9 cellular contexts compared by ENCODE assay signal in the genomic region with DNA sequence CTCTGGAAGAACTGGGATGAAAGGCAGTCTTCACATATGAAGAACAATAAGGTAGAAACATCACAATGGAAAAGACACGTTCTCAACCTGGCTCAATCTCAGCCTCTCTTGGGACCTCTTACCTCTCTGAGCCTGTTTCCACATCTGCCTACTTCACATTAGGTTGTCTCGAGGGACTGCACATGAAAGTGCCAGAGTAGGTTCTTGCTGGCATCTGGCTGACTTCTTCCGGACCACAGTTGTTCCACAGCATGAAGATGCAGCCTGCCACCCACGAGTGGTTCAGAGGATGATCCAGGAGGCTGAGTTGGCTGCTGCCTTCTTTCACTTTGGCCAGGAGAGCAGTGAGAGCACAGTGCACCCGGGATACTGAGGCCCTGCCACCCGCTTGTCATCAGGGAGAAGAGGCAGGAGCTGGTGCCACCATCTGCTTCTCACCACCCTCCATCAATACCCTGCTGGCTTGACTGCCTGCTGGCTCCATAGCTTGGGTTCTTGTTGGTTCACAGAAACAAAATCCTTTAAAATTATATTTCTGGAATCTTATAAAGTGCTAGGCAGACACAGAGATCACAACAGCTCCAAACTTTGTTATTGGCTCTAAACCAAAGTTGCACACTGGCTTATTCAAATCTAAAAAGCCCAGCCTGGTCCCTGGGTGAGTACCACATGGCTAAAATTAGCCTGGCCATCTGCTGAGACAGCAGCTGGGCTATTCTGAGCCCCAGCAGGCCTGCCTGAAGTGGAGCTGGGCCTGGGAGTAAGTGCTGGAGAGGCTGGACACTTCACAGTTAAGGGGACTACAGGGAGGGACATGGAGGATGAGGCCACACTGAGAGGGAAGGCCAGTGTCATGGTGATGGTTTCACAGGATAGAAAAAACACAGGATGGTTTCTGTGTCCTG. TPM values are rescaled to one million over a fixed set of nuclear protein-coding genes. Genes with fewer than 3 reads are reported as not detected.
DNase-seq lines count a peak whose midpoint lies in the region; ATAC-seq lines count a peak whose summit lies in the region.
"Had no signal": no experiment of that assay in that cellular context is flagged by ENCODE, and none has a peak within 500 bp of the region (broad histone marks: within the 10 kb centered on the region; RNA-seq: fewer than 3 reads in every experiment).

No MANE protein-coding gene starts in this region.

- no peaks in the 10 kb centered on the region for H3K9me3 ChIP-seq in CD8-positive, alpha-beta memory T cell (ENCODE audit: low read length)

- H3K4me3 ChIP-seq in CD8-positive, alpha-beta memory T cell (ENCODE audit: low read length) = no peak overlapping the region

- peak overlapping the region; percentile 77 for H3K27ac Mint-ChIP-seq in stimulated activated memory B cell treated with anti-CD40 and anti-IgM and Interleukin-4, amounts not matched to agents 10 μg/mL and 1 μg/mL and 100 μg/mL, for 72 hours
- peak overlapping the region in 1 of 8 donors; percentile 35 for H3K27ac Mint-ChIP-seq in CD8-positive, alpha-beta memory T cell

- ATAC-seq in HG03460 (IDR thresholded peaks at IDR 0.05; ENCODE audit: unreplicated experiment) = peak; percentile 48
- ATAC-seq in stimulated activated memory B cell treated with anti-CD40 and anti-IgM and Interleukin-4, amounts not matched to agents 10 μg/mL and 1 μg/mL and 100 μg/mL, for 72 hours = peak; percentile 83
- ATAC-seq in HG03139 (IDR thresholded peaks at IDR 0.05; ENCODE audit: unreplicated experiment) = no peak

- H3K9me3 Mint-ChIP-seq in stimulated activated memory B cell treated with anti-CD40 and anti-IgM and Interleukin-4, amounts not matched to agents 10 μg/mL and 1 μg/mL and 100 μg/mL, for 72 hours = no peaks in the 10 kb centered on the region
- no peaks in the 10 kb centered on the region for H3K9me3 Mint-ChIP-seq in CD8-positive, alpha-beta memory T cell

- DNase-seq in NCI-H345 (lab: John Stamatoyannopoulos, UW) (peak; percentile 23), NCI-H345 treated with DMSO at 0.1 percent for 48 hours (lab: John Stamatoyannopoulos, UW; ENCODE audit: unreplicated experiment) (no peak), cerebellar nuclear complex (lab: John Stamatoyannopoulos, UW) (peak; percentile 18 to 61)
- no peak for DNase-seq in activated CD4-positive, alpha-beta T cell treated with anti-CD3 and anti-CD28 coated beads, Interleukin-2, amount 50 U/mL, for 1 hour
- no peak for DNase-seq in CD8-positive, alpha-beta memory T cell
- DNase-seq: NCI-H1105 had no signal

- no peak overlapping the region for H3K27ac ChIP-seq in CD8-positive, alpha-beta memory T cell (ENCODE audit: low read depth, low read length)

- peaks cover 4% of the 10 kb centered on the region for H3K36me3 ChIP-seq in CD8-positive, alpha-beta memory T cell (ENCODE audit: insufficient read depth, low read length)

- H3K4me1 Mint-ChIP-seq in stimulated activated memory B cell treated with anti-CD40 and anti-IgM and Interleukin-4, amounts not matched to agents 10 μg/mL and 1 μg/mL and 100 μg/mL, for 72 hours = peaks cover 43% of the 10 kb centered on the region
- no peaks in the 10 kb centered on the region for H3K4me1 Mint-ChIP-seq in CD8-positive, alpha-beta memory T cell

- CTCF ChIA-PET in CD8-positive, alpha-beta memory T cell (lab: Charles Lee) = no interaction called here

- H3K27me3 Mint-ChIP-seq in stimulated activated memory B cell treated with anti-CD40 and anti-IgM and Interleukin-4, amounts not matched to agents 10 μg/mL and 1 μg/mL and 100 μg/mL, for 72 hours = no peaks in the 10 kb centered on the region
- H3K27me3 Mint-ChIP-seq in CD8-positive, alpha-beta memory T cell = no peaks in the 10 kb centered on the region

- H3K4me1 ChIP-seq in CD8-positive, alpha-beta memory T cell (ENCODE audit: insufficient read depth, low read length) = no peaks in the 10 kb centered on the region

- peak overlapping the region; percentile 19 for H3K4me3 Mint-ChIP-seq in stimulated activated memory B cell treated with anti-CD40 and anti-IgM and Interleukin-4, amounts not matched to agents 10 μg/mL and 1 μg/mL and 100 μg/mL, for 72 hours
- no peak overlapping the region for H3K4me3 Mint-ChIP-seq in CD8-positive, alpha-beta memory T cell

- H3K27me3 ChIP-seq in CD8-positive, alpha-beta memory T cell (ENCODE audit: insufficient read depth, low read length, poor library complexity, severe bottlenecking) = no peaks in the 10 kb centered on the region

- POLR2A ChIA-PET in CD8-positive, alpha-beta memory T cell (lab: Charles Lee) = no interaction called here

- peaks cover 49% of the 10 kb centered on the region for H3K36me3 Mint-ChIP-seq in stimulated activated memory B cell treated with anti-CD40 and anti-IgM and Interleukin-4, amounts not matched to agents 10 μg/mL and 1 μg/mL and 100 μg/mL, for 72 hours
- peaks cover 3 to 51% (median 7%) of the 10 kb centered on the region in 3 donors for H3K36me3 Mint-ChIP-seq in CD8-positive, alpha-beta memory T cell

RNA-seq across cellular contexts. Expression of gene LIN9, which starts 47.0 kb away (rescaled TPM):
- 10 to 100 TPM; 10.0 to 10.7 TPM for total RNA-seq in CD8-positive, alpha-beta memory T cell
- polyA plus RNA-seq in CD8-positive, alpha-beta memory T cell = 3.5 TPM

RNA-seq across cellular contexts. Expression of gene PARP1, which starts 52.0 kb away (rescaled TPM):
- total RNA-seq in CD8-positive, alpha-beta memory T cell = 100 to 1,000 TPM; 224 to 234 TPM
- 137 TPM for polyA plus RNA-seq in CD8-positive, alpha-beta memory T cell

Comparison
In these comparisons a context has a peak if more than half of its experiments do, and no peak if none do; other contexts are left out.
1. DNase-seq: peak in NCI-H345 (single experiment) and cerebellar nuclear complex (2 of 2); none in NCI-H345 treated with DMSO at 0.1 percent for 48 hours (single experiment), activated CD4-positive, alpha-beta T cell treated with anti-CD3 and anti-CD28 coated beads, Interleukin-2, amount 50 U/mL, for 1 hour (single experiment) and CD8-positive, alpha-beta memory T cell (0 of 5).